1 cellular context compared by ENCODE assay signal in genomic region chr17:75094871-75095399, GRCh38.
TF ChIP-seq lines count a peak whose summit lies in the region.

No MANE protein-coding gene starts in this region.

TF ChIP-seq in A549, 52 proteins besides CTCF, POLR2A, EP300 and RAD21:
- TF ChIP-seq ZSCAN20 (CRISPR knock-in tag; IDR thresholded peaks at IDR 0.05), result no peak
- TF ChIP-seq ZC3H11A (IDR thresholded peaks at IDR 0.05), result no peak
- TF ChIP-seq ZFP36 (IDR thresholded peaks at IDR 0.05; ENCODE audit: borderline replicate concordance, partially characterized antibody), result no peak
- TF ChIP-seq EHMT2 (IDR thresholded peaks at IDR 0.05; ENCODE audit: low read depth), result no peak
- TF ChIP-seq TP53 (CRISPR knock-in tag; IDR thresholded peaks at IDR 0.05), result no peak
- no peak for TF ChIP-seq MAX (IDR thresholded peaks at IDR 0.05)
- TF ChIP-seq KDM5A (IDR thresholded peaks at IDR 0.05), result no peak
- TF ChIP-seq HDAC2 (IDR thresholded peaks at IDR 0.05), result no peak
- no peak for TF ChIP-seq RFX5 (IDR thresholded peaks at IDR 0.05)
- TF ChIP-seq ELK1 (IDR thresholded peaks at IDR 0.05; ENCODE audit: low read depth, low read length), result no peak
- no peak for TF ChIP-seq HOXA7 (CRISPR knock-in tag; IDR thresholded peaks at IDR 0.05)
- TF ChIP-seq ATOH8 (CRISPR knock-in tag; IDR thresholded peaks at IDR 0.05; ENCODE audit: low read depth), result no peak
- no peak for TF ChIP-seq EHF (CRISPR knock-in tag; IDR thresholded peaks at IDR 0.05)
- no peak for TF ChIP-seq SREBF2 (IDR thresholded peaks at IDR 0.05)
- no peak for TF ChIP-seq CBX2 (IDR thresholded peaks at IDR 0.05; ENCODE audit: borderline replicate concordance, low read depth)
- TF ChIP-seq RARB (CRISPR knock-in tag; IDR thresholded peaks at IDR 0.05), result no peak
- no peak for TF ChIP-seq JUN (IDR thresholded peaks at IDR 0.05)
- TF ChIP-seq CEBPB (IDR thresholded peaks at IDR 0.05), result no peak
- no peak; the same call in 1 of the 2 replicates for TF ChIP-seq HOXB13 (CRISPR knock-in tag; IDR thresholded peaks at IDR 0.05; ENCODE audit: low read depth)
- no peak for TF ChIP-seq CHD2 (IDR thresholded peaks at IDR 0.05; ENCODE audit: low read length, partially characterized antibody)
